Comparison of ENCODE assay signal across 8 cellular contexts in genomic region chr5:136082390-136083193, GRCh38. TPM values are rescaled to one million over a fixed set of nuclear protein-coding genes. Genes with fewer than 3 reads are reported as not detected.
DNase-seq lines count a peak whose midpoint lies in the region; ATAC-seq and TF ChIP-seq lines count a peak whose summit lies in the region.

No MANE protein-coding gene starts in this region.

- no peaks in the 10 kb centered on the region for H4K20me1 ChIP-seq in DND-41 (ENCODE audit: insufficient read depth, low read length)

- intact Hi-C loops in breast epithelium (cut with DNase I; ENCODE audit: low total_unique reads): no loop called here

- H3K36me3 ChIP-seq in DND-41 (ENCODE audit: insufficient read depth, low read length): no peaks in the 10 kb centered on the region
- H3K36me3 ChIP-seq in breast epithelium: no peaks in the 10 kb centered on the region
- H3K36me3 ChIP-seq in kidney epithelial cell (ENCODE audit: control insufficient read depth, insufficient read depth, low read length): no peaks in the 10 kb centered on the region

- DNase-seq in DND-41 (peak; percentile 58), HuH-7.5 (ENCODE audit: low spot score) (peak; percentile 42), T-helper 9 cell (peak; percentile 61), breast epithelium (ENCODE audit: low spot score in 2 of 2) (peak; percentile 49 to 68), kidney epithelial cell (ENCODE audit: low read depth) (no peak)
- DNase-seq in stimulated activated CD4-positive, alpha-beta T cell treated with anti-CD3 and anti-CD28 coated beads, Interleukin-4, amount 100 ng/mL, for 48 hours (ENCODE audit: low read depth in 2 of 2): peak; percentile 51 to 60

- peak; percentile 74; the same call in 2 of the 3 replicates for ATAC-seq in DND-41 (ENCODE audit: insufficient read depth, low read depth)
- no peak for ATAC-seq in HG03342 (IDR thresholded peaks at IDR 0.05; ENCODE audit: unreplicated experiment)
- ATAC-seq in GM21737 (IDR thresholded peaks at IDR 0.05; ENCODE audit: unreplicated experiment): no peak

- H3K27ac ChIP-seq in DND-41 (ENCODE audit: low read length) (no peak overlapping the region), breast epithelium (no peak overlapping the region)

- TF ChIP-seq CTCF in DND-41 (IDR thresholded peaks at IDR 0.05; ENCODE audit: borderline replicate concordance, extremely low read depth, low read length, poor library complexity, severe bottlenecking): peak; percentile 85
- TF ChIP-seq CTCF in breast epithelium (IDR thresholded peaks at IDR 0.05): peak; percentile 45 to 76 (median 73)
- peak; percentile 93 for TF ChIP-seq CTCF in kidney epithelial cell (IDR thresholded peaks at IDR 0.05; ENCODE audit: insufficient read depth, low read length, poor library complexity, severe bottlenecking)

- H3K4me1 ChIP-seq in DND-41 (ENCODE audit: insufficient read depth, low read length) (no peaks in the 10 kb centered on the region), breast epithelium (no peaks in the 10 kb centered on the region)

- H3K27me3 ChIP-seq in DND-41 (ENCODE audit: insufficient read depth, low read length, poor library complexity) (peaks cover 10% of the 10 kb centered on the region), breast epithelium (no peaks in the 10 kb centered on the region), kidney epithelial cell (ENCODE audit: control insufficient read depth, insufficient read depth, low read length) (peaks cover 2% of the 10 kb centered on the region)

- no peak overlapping the region for H3K4me2 ChIP-seq in DND-41 (ENCODE audit: insufficient read depth, low read length)

- H3K9ac ChIP-seq in DND-41 (ENCODE audit: low read depth, low read length): no peak overlapping the region

- no peaks in the 10 kb centered on the region for H3K79me2 ChIP-seq in DND-41 (ENCODE audit: insufficient read depth, low read length)

- no peak overlapping the region for H2AFZ ChIP-seq in DND-41 (ENCODE audit: low read depth, low read length)

- TF ChIP-seq POLR2A in breast epithelium (IDR thresholded peaks at IDR 0.05): no peak

- H3K9me3 ChIP-seq in DND-41 (ENCODE audit: insufficient read depth, low read length, severe bottlenecking) (no peaks in the 10 kb centered on the region), breast epithelium (no peaks in the 10 kb centered on the region)

- no peak overlapping the region for H3K4me3 ChIP-seq in DND-41 (ENCODE audit: low read depth in 1 of 2, low read length in 2 of 2)
- no peak overlapping the region for H3K4me3 ChIP-seq in breast epithelium
- H3K4me3 ChIP-seq in kidney epithelial cell (ENCODE audit: low read depth, low read length): no peak overlapping the region

RNA-seq across cellular contexts. Expression of gene SMAD5, which starts 50.1 kb away (rescaled TPM):
- total RNA-seq in breast epithelium: 10 to 100 TPM; 45.6 to 63.7 (median 52.4) TPM
- total RNA-seq in kidney epithelial cell: 37.4 and 40.1 TPM in 2 replicates

RNA-seq across cellular contexts. Expression of gene TGFBI, which starts 53.8 kb away (rescaled TPM):
- 100 to 1,000 TPM in 1 of 3 donors, 10 to 100 TPM in 2; 40.4 to 145 (median 45.2) TPM for total RNA-seq in breast epithelium
- 443 and 453 TPM in 2 replicates for total RNA-seq in kidney epithelial cell
